ENCODE assay signal across 11 cellular contexts in genomic region chr7:133778472-133778871, GRCh38.
DNase-seq lines count a peak whose midpoint lies in the region; ATAC-seq lines count a peak whose summit lies in the region.
"Had no signal": no experiment of that assay in that cellular context is flagged by ENCODE, and none has a peak within 500 bp of the region (broad histone marks: within the 10 kb centered on the region; RNA-seq: fewer than 3 reads in every experiment).

No MANE protein-coding gene starts in this region.

- no peaks in the 10 kb centered on the region for H3K27me3 ChIP-seq in neuronal stem cell (ENCODE audit: control insufficient read depth in 3 of 3, insufficient read depth in 3 of 3, low read depth in 1 of 3, low read length in 3 of 3)
- H3K27me3 ChIP-seq: vagina had no signal

- H2BK12ac ChIP-seq in neuronal stem cell (ENCODE audit: low read length): no peak overlapping the region

- H2BK5ac ChIP-seq in neuronal stem cell (ENCODE audit: low read length): no peak overlapping the region

- H3K79me1 ChIP-seq in neuronal stem cell (ENCODE audit: low read depth, low read length): no peaks in the 10 kb centered on the region

- H4K8ac ChIP-seq in neuronal stem cell (ENCODE audit: low read depth, low read length): no peak overlapping the region

- no peak overlapping the region for H3K14ac ChIP-seq in neuronal stem cell (ENCODE audit: low read length)

- H2BK120ac ChIP-seq in neuronal stem cell (ENCODE audit: low read depth, low read length): no peak overlapping the region

- H3K4me3 ChIP-seq in neuronal stem cell (ENCODE audit: low read length in 2 of 2): no peak overlapping the region
- H3K4me3 ChIP-seq: vagina had no signal

- no peak overlapping the region for H3K18ac ChIP-seq in neuronal stem cell (ENCODE audit: low read length)

- no peak overlapping the region for H3K23ac ChIP-seq in neuronal stem cell (ENCODE audit: low read depth, low read length, poor library complexity)

- no peak overlapping the region for H3K9ac ChIP-seq in neuronal stem cell (ENCODE audit: low read depth, low read length, poor library complexity)

- H2AK5ac ChIP-seq in neuronal stem cell (ENCODE audit: low read depth, low read length): no peak overlapping the region

- peak; percentile 91 for ATAC-seq in GM18502 (IDR thresholded peaks at IDR 0.05; ENCODE audit: poor library complexity, unreplicated experiment)
- peak; percentile 97 for ATAC-seq in GM19395 (IDR thresholded peaks at IDR 0.05; ENCODE audit: unreplicated experiment)
- ATAC-seq in HG02642 (IDR thresholded peaks at IDR 0.05; ENCODE audit: poor library complexity, unreplicated experiment): peak; percentile 80
- peak; percentile 93 for ATAC-seq in HG03432 (IDR thresholded peaks at IDR 0.05; ENCODE audit: unreplicated experiment)
- ATAC-seq: natural killer cell had no signal

- no peak overlapping the region for H2AFZ ChIP-seq in neuronal stem cell (ENCODE audit: low read length)

- WGBS in neuronal stem cell (ENCODE audit: extremely low coverage in 2 of 2, insufficient read length in 2 of 2, insufficient replicate concordance in 1 of 2), 2 donors: no CpG with 5 or more reads among the region's 5 CpGs

- H4K91ac ChIP-seq in neuronal stem cell (ENCODE audit: low read depth, low read length, poor library complexity): no peak overlapping the region

- no peak overlapping the region for H3K4ac ChIP-seq in neuronal stem cell (ENCODE audit: low read length)

- H3K9me3 ChIP-seq in neuronal stem cell (replicated peaks in 1 of 2; ENCODE audit: control insufficient read depth in 2 of 2, insufficient read depth in 1 of 2, low read depth in 1 of 2, low read length in 2 of 2): peaks cover 0 to 2% of the 10 kb centered on the region in 2 donors
- H3K9me3 ChIP-seq: vagina had no signal

- H2BK15ac ChIP-seq in neuronal stem cell (ENCODE audit: low read length): no peak overlapping the region

- no peaks in the 10 kb centered on the region for H3K36me3 ChIP-seq in neuronal stem cell (replicated peaks in 1 of 2; ENCODE audit: control insufficient read depth in 2 of 2, insufficient read depth in 2 of 2, low read length in 2 of 2)
- H3K36me3 ChIP-seq: vagina had no signal

- peaks cover 0 to 8% of the 10 kb centered on the region in 2 donors for H3K4me1 ChIP-seq in neuronal stem cell (ENCODE audit: control insufficient read depth in 2 of 2, insufficient read depth in 1 of 2, low read depth in 1 of 2, low read length in 2 of 2)
- H3K4me1 ChIP-seq: vagina had no signal

- H3K4me2 ChIP-seq in neuronal stem cell (ENCODE audit: insufficient read depth, low read length, poor library complexity, severe bottlenecking): no peak overlapping the region

- H3K27ac ChIP-seq in neuronal stem cell (replicated peaks; ENCODE audit: low read length): no peak overlapping the region
- H3K27ac ChIP-seq in caudate nucleus (ENCODE audit: low read depth, low read length): no peak overlapping the region
- H3K27ac ChIP-seq: vagina had no signal

- DNase-seq in activated CD4-positive, alpha-beta T cell treated with anti-CD3 and anti-CD28 coated beads, Interleukin-2, amount 50 U/mL, for 48 hours: no peak
- DNase-seq in neuronal stem cell (ENCODE audit: low spot score) (no peak), NOMO-1 (lab: John Stamatoyannopoulos, UW; ENCODE audit: unreplicated experiment in 2 of 2) (no peak), caudate nucleus (lab: John Stamatoyannopoulos, UW) (no peak)
- DNase-seq: DND-41, natural killer cell had no signal
